ENCODE assay signal across 2 cellular contexts in the genomic region with DNA sequence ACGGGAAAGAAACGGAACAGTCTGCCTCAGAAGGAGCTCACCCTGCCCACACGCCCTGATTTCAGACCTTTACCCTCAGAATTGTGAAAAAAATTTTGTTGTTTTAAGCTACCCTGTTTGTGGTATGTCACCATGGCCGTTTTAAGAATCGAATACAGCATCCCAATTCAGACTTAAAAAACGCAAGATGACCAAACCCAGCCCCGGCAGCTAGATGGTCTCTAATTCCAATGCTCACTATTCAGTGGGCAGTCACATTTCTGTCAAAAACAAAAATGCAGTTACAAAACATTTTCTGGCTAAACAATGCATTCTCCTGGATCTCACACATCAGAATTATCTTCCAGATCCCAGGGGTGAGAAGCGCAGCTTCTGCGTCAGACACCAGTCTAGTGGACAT.
TF ChIP-seq lines count a peak whose summit lies in the region.

No MANE protein-coding gene starts in this region.

TF ChIP-seq in SK-N-SH, 30 proteins besides CTCF, POLR2A, EP300 and RAD21 (continued from another document):
- TF ChIP-seq, protein P1, sequence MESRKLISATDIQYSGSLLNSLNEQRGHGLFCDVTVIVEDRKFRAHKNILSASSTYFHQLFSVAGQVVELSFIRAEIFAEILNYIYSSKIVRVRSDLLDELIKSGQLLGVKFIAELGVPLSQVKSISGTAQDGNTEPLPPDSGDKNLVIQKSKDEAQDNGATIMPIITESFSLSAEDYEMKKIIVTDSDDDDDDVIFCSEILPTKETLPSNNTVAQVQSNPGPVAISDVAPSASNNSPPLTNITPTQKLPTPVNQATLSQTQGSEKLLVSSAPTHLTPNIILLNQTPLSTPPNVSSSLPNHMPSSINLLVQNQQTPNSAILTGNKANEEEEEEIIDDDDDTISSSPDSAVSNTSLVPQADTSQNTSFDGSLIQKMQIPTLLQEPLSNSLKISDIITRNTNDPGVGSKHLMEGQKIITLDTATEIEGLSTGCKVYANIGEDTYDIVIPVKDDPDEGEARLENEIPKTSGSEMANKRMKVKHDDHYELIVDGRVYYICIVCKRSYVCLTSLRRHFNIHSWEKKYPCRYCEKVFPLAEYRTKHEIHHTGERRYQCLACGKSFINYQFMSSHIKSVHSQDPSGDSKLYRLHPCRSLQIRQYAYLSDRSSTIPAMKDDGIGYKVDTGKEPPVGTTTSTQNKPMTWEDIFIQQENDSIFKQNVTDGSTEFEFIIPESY (IDR thresholded peaks at IDR 0.05; ENCODE audit: borderline replicate concordance, low read depth) = no peak
- TF ChIP-seq EZH2phosphoT487 (IDR thresholded peaks at IDR 0.05; ENCODE audit: borderline replicate concordance, low read depth) = no peak
- TF ChIP-seq, protein P2, sequence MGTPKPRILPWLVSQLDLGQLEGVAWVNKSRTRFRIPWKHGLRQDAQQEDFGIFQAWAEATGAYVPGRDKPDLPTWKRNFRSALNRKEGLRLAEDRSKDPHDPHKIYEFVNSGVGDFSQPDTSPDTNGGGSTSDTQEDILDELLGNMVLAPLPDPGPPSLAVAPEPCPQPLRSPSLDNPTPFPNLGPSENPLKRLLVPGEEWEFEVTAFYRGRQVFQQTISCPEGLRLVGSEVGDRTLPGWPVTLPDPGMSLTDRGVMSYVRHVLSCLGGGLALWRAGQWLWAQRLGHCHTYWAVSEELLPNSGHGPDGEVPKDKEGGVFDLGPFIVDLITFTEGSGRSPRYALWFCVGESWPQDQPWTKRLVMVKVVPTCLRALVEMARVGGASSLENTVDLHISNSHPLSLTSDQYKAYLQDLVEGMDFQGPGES (IDR thresholded peaks at IDR 0.05; ENCODE audit: low read depth, low read length) = no peak
- TF ChIP-seq, protein P3, sequence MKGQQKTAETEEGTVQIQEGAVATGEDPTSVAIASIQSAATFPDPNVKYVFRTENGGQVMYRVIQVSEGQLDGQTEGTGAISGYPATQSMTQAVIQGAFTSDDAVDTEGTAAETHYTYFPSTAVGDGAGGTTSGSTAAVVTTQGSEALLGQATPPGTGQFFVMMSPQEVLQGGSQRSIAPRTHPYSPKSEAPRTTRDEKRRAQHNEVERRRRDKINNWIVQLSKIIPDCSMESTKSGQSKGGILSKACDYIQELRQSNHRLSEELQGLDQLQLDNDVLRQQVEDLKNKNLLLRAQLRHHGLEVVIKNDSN (IDR thresholded peaks at IDR 0.05; ENCODE audit: borderline replicate concordance, low read depth) = no peak
- no peak for TF ChIP-seq RXRA (IDR thresholded peaks at IDR 0.05; ENCODE audit: borderline replicate concordance, low read depth)
- TF ChIP-seq, protein P4, sequence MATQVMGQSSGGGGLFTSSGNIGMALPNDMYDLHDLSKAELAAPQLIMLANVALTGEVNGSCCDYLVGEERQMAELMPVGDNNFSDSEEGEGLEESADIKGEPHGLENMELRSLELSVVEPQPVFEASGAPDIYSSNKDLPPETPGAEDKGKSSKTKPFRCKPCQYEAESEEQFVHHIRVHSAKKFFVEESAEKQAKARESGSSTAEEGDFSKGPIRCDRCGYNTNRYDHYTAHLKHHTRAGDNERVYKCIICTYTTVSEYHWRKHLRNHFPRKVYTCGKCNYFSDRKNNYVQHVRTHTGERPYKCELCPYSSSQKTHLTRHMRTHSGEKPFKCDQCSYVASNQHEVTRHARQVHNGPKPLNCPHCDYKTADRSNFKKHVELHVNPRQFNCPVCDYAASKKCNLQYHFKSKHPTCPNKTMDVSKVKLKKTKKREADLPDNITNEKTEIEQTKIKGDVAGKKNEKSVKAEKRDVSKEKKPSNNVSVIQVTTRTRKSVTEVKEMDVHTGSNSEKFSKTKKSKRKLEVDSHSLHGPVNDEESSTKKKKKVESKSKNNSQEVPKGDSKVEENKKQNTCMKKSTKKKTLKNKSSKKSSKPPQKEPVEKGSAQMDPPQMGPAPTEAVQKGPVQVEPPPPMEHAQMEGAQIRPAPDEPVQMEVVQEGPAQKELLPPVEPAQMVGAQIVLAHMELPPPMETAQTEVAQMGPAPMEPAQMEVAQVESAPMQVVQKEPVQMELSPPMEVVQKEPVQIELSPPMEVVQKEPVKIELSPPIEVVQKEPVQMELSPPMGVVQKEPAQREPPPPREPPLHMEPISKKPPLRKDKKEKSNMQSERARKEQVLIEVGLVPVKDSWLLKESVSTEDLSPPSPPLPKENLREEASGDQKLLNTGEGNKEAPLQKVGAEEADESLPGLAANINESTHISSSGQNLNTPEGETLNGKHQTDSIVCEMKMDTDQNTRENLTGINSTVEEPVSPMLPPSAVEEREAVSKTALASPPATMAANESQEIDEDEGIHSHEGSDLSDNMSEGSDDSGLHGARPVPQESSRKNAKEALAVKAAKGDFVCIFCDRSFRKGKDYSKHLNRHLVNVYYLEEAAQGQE (IDR thresholded peaks at IDR 0.05; ENCODE audit: low read depth, low read length) = no peak
- TF ChIP-seq, protein P5, sequence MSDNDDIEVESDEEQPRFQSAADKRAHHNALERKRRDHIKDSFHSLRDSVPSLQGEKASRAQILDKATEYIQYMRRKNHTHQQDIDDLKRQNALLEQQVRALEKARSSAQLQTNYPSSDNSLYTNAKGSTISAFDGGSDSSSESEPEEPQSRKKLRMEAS (IDR thresholded peaks at IDR 0.05; ENCODE audit: low read depth) = no peak
- TF ChIP-seq FOSL2 (IDR thresholded peaks at IDR 0.05; ENCODE audit: borderline replicate concordance, low read depth) = no peak
- TF ChIP-seq, protein P6, sequence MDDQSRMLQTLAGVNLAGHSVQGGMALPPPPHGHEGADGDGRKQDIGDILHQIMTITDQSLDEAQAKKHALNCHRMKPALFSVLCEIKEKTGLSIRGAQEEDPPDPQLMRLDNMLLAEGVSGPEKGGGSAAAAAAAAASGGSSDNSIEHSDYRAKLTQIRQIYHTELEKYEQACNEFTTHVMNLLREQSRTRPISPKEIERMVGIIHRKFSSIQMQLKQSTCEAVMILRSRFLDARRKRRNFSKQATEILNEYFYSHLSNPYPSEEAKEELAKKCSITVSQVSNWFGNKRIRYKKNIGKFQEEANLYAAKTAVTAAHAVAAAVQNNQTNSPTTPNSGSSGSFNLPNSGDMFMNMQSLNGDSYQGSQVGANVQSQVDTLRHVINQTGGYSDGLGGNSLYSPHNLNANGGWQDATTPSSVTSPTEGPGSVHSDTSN (IDR thresholded peaks at IDR 0.05) = no peak
- TF ChIP-seq MEF2A (IDR thresholded peaks at IDR 0.05; ENCODE audit: borderline replicate concordance, low read depth) = no peak
- no peak for TF ChIP-seq TEAD4 (IDR thresholded peaks at IDR 0.05; ENCODE audit: borderline replicate concordance, insufficient read depth)
- TF ChIP-seq MXI1 (IDR thresholded peaks at IDR 0.05; ENCODE audit: low read depth, low read length) = no peak

TF ChIP-seq in SK-N-SH treated with all-trans-retinoic acid at 6 μM for 48 hours, 23 proteins besides CTCF, POLR2A, EP300 and RAD21 (continued from another document):
- TF ChIP-seq, protein P7, sequence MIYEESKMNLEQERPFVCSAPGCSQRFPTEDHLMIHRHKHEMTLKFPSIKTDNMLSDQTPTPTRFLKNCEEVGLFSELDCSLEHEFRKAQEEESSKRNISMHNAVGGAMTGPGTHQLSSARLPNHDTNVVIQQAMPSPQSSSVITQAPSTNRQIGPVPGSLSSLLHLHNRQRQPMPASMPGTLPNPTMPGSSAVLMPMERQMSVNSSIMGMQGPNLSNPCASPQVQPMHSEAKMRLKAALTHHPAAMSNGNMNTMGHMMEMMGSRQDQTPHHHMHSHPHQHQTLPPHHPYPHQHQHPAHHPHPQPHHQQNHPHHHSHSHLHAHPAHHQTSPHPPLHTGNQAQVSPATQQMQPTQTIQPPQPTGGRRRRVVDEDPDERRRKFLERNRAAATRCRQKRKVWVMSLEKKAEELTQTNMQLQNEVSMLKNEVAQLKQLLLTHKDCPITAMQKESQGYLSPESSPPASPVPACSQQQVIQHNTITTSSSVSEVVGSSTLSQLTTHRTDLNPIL (CRISPR knock-in tag; IDR thresholded peaks at IDR 0.05; ENCODE audit: low read depth) = no peak
